In genomic region chr5:175542232-175542965, GRCh38 we compare ENCODE assay signal across 1 cellular context.
TF ChIP-seq lines count a peak whose summit lies in the region.

No MANE protein-coding gene starts in this region.

TF ChIP-seq in K562, 482 proteins besides CTCF, POLR2A, EP300 and RAD21 (continued from another document):
- TF ChIP-seq NFIX (CRISPR knock-in tag; IDR thresholded peaks at IDR 0.05; ENCODE audit: low read depth), result 0 out of 2 replicates have a peak, but pooled peaks have one; percentile 12
- TF ChIP-seq SP2 (IDR thresholded peaks at IDR 0.05; ENCODE audit: extremely low read depth, low read depth, low read length, poor library complexity, severe bottlenecking), result no peak
- TF ChIP-seq ETV5 (CRISPR knock-in tag; IDR thresholded peaks at IDR 0.05; ENCODE audit: low read depth), result no peak
- peak; percentile 88 for TF ChIP-seq NFIC (IDR thresholded peaks at IDR 0.05)
- TF ChIP-seq TEAD2 (tag; IDR thresholded peaks at IDR 0.05), result no peak
- TF ChIP-seq MCM5 (IDR thresholded peaks at IDR 0.05; ENCODE audit: low read depth), result no peak
